ENCODE assay signal across 1 cellular context in the genomic region with DNA sequence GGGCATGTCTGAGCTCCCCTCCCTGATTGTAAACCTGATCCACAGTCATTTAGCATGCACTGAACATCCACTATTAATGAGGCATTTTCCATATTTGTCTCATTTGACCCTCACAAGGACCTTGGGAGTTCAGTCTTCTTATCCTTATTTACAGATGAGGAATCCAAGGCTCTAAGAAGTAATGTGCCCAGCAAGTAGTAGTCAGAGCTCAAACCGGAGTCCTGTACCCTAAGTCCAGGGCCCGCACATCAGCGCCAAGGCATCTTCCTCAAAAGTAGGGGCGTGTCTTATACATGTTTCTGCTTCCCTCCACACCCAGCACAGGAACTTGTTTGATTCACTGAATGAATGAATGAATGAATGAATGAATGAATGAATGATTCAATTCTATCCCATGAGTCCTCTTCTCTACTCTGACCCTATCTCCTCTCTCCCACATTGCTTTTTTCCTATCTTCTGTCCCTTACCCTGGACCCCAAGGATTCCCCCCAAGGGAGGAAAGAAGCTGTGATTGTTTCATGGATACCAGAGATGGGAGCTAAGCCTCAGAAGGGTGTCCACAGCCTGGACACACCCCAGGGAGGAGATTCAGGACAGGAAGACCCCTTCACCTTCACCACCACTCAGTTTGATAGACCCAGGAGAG.
TF ChIP-seq lines count a peak whose summit lies in the region.

No MANE protein-coding gene starts in this region.

TF ChIP-seq in HCT116, 20 proteins besides CTCF, POLR2A, EP300 and RAD21:
- TF ChIP-seq TCF7L2 (IDR thresholded peaks at IDR 0.05; ENCODE audit: borderline replicate concordance, extremely low read depth, insufficient read depth, insufficient read length): no peak
TF ChIP-seq in HCT116: peak in this region for 0.
